Comparison of ENCODE assay signal across 8 cellular contexts in the genomic region with DNA sequence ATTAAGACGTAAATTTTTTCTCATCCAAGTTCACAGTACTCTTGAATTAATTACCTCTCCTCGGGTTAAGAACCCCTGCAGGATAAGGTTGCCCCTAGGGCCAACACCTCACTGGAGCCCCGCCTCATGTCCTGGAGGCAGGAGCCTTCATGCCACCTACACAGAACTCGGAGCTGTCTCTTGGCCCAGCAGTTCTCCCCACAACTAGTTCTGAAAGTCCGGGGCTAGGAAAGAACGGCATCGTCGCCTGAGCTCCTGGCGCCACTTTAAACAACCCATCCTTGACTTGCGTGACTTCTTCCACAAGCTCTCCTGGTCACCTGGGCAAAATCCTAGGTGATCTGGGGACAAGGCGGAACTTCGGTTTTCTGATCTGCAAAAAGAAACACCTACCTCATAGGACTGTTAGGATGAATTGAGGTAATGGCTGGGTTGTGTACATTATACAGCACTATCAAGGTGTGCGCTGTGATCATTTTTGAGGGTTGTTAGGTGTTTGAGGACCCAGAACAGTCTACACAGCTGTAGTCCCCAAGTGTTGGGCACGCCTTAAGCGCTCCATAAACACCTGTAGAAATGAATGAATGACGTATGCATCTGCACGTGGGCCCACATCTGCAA. TPM values are rescaled to one million over a fixed set of nuclear protein-coding genes. Genes with fewer than 3 reads are reported as not detected.
A peak's percentile ranks its signal among the peaks of the same experiment; 100 is the strongest.
DNase-seq lines count a peak whose midpoint lies in the region; ATAC-seq and TF ChIP-seq lines count a peak whose summit lies in the region.

No MANE protein-coding gene starts in this region.

- WGBS in stomach, 5 donors: 59 to 66% (median 62%) methylated on average over 17 of the region's 17 CpGs

- no peak for TF ChIP-seq CTCF in stomach (IDR thresholded peaks at IDR 0.05)

- H3K9me3 Mint-ChIP-seq in T-helper 1 cell treated with Interleukin-12 subunit alpha and Interleukin-12 subunit beta and Interleukin-4 antibody, amounts not matched to agents 30 μg/mL and 1 μg/mL, for 36 hours: no peaks in the 10 kb centered on the region
- H3K9me3 Mint-ChIP-seq in activated T-helper 2 cell treated with anti-CD3 and anti-CD28 coated beads, Interferon-gamma antibody, Interleukin-2, Interleukin-4, amounts not matched to agents 10 μg/mL and 5 μg/mL and 100 μg/mL, durations not matched to agents 14 hours and 24 hours and 36 hours: no peaks in the 10 kb centered on the region
- H3K9me3 Mint-ChIP-seq in immature natural killer cell: no peaks in the 10 kb centered on the region

- peaks cover 37% of the 10 kb centered on the region for H3K4me1 Mint-ChIP-seq in T-helper 1 cell treated with Interleukin-12 subunit alpha and Interleukin-12 subunit beta and Interleukin-4 antibody, amounts not matched to agents 30 μg/mL and 1 μg/mL, for 36 hours (ENCODE audit: low read depth)
- H3K4me1 Mint-ChIP-seq in activated T-helper 2 cell treated with anti-CD3 and anti-CD28 coated beads, Interferon-gamma antibody, Interleukin-2, Interleukin-4, amounts not matched to agents 10 μg/mL and 5 μg/mL and 100 μg/mL, durations not matched to agents 14 hours and 24 hours and 36 hours (ENCODE audit: low read depth): peaks cover 11% of the 10 kb centered on the region
- H3K4me1 Mint-ChIP-seq in immature natural killer cell: peaks cover 10 to 38% of the 10 kb centered on the region in 2 donors

- H3K36me3 Mint-ChIP-seq in T-helper 1 cell treated with Interleukin-12 subunit alpha and Interleukin-12 subunit beta and Interleukin-4 antibody, amounts not matched to agents 30 μg/mL and 1 μg/mL, for 36 hours (ENCODE audit: low read depth): peaks cover 12% of the 10 kb centered on the region
- H3K36me3 Mint-ChIP-seq in activated T-helper 2 cell treated with anti-CD3 and anti-CD28 coated beads, Interferon-gamma antibody, Interleukin-2, Interleukin-4, amounts not matched to agents 10 μg/mL and 5 μg/mL and 100 μg/mL, durations not matched to agents 14 hours and 24 hours and 36 hours (ENCODE audit: low read depth): no peaks in the 10 kb centered on the region
- no peaks in the 10 kb centered on the region for H3K36me3 Mint-ChIP-seq in immature natural killer cell

- no peak overlapping the region for H3K27ac Mint-ChIP-seq in T-helper 1 cell treated with Interleukin-12 subunit alpha and Interleukin-12 subunit beta and Interleukin-4 antibody, amounts not matched to agents 30 μg/mL and 1 μg/mL, for 36 hours
- H3K27ac Mint-ChIP-seq in activated T-helper 2 cell treated with anti-CD3 and anti-CD28 coated beads, Interferon-gamma antibody, Interleukin-2, Interleukin-4, amounts not matched to agents 10 μg/mL and 5 μg/mL and 100 μg/mL, durations not matched to agents 14 hours and 24 hours and 36 hours: no peak overlapping the region
- H3K27ac Mint-ChIP-seq in immature natural killer cell: peak overlapping the region in 5 of 6 donors; percentile 19 to 81 (median 67)

- peak overlapping the region; percentile 55 to 76 (median 66) for H3K4me3 ChIP-seq in stomach

- ATAC-seq in GM18520 (IDR thresholded peaks at IDR 0.05; ENCODE audit: unreplicated experiment) (no peak), HG03175 (IDR thresholded peaks at IDR 0.05; ENCODE audit: unreplicated experiment) (no peak)
- ATAC-seq in activated CD4-positive, CD25-positive, alpha-beta regulatory T cell treated with anti-CD3 and anti-CD28 coated beads, Interleukin-2, amount 50 U/mL, for 24 hours: no peak

- no peak for TF ChIP-seq EP300 in stomach (IDR thresholded peaks at IDR 0.05)

- H3K9me3 ChIP-seq in stomach: no peaks in the 10 kb centered on the region

- intact Hi-C loops in activated T-helper 2 cell treated with anti-CD3 and anti-CD28 coated beads, Interferon-gamma antibody, Interleukin-2, Interleukin-4, amounts not matched to agents 10 μg/mL and 5 μg/mL and 100 μg/mL, durations not matched to agents 14 hours and 24 hours and 36 hours (cut with micrococcal nuclease): loop anchor here (2.0 to 5.0 kb wide), 2 partner anchors 38 to 344 kb away; no protein-coding TSS in a partner anchor
- intact Hi-C loops in stomach (cut with DNase I; ENCODE audit: low total_unique reads): no loop called here

- peaks cover 14 to 42% (median 29%) of the 10 kb centered on the region in 4 donors for H3K4me1 ChIP-seq in stomach

- peak overlapping the region; percentile 83 to 96 (median 94) for H3K27ac ChIP-seq in stomach

- no peaks in the 10 kb centered on the region for H3K36me3 ChIP-seq in stomach

- H3K27me3 Mint-ChIP-seq in T-helper 1 cell treated with Interleukin-12 subunit alpha and Interleukin-12 subunit beta and Interleukin-4 antibody, amounts not matched to agents 30 μg/mL and 1 μg/mL, for 36 hours (ENCODE audit: low read depth): peaks cover 51% of the 10 kb centered on the region
- peaks cover 80% of the 10 kb centered on the region for H3K27me3 Mint-ChIP-seq in activated T-helper 2 cell treated with anti-CD3 and anti-CD28 coated beads, Interferon-gamma antibody, Interleukin-2, Interleukin-4, amounts not matched to agents 10 μg/mL and 5 μg/mL and 100 μg/mL, durations not matched to agents 14 hours and 24 hours and 36 hours (ENCODE audit: low read depth)
- H3K27me3 Mint-ChIP-seq in immature natural killer cell (ENCODE audit: low read depth in 3 of 3): peaks cover 2 to 6% (median 4%) of the 10 kb centered on the region in 3 donors

- peaks cover 0 to 25% (median 8%) of the 10 kb centered on the region in 3 donors for H3K27me3 ChIP-seq in stomach

- TF ChIP-seq POLR2A in stomach (IDR thresholded peaks at IDR 0.05): no peak

- H3K4me3 Mint-ChIP-seq in T-helper 1 cell treated with Interleukin-12 subunit alpha and Interleukin-12 subunit beta and Interleukin-4 antibody, amounts not matched to agents 30 μg/mL and 1 μg/mL, for 36 hours: peak overlapping the region; percentile 71
- peak overlapping the region; percentile 67 for H3K4me3 Mint-ChIP-seq in activated T-helper 2 cell treated with anti-CD3 and anti-CD28 coated beads, Interferon-gamma antibody, Interleukin-2, Interleukin-4, amounts not matched to agents 10 μg/mL and 5 μg/mL and 100 μg/mL, durations not matched to agents 14 hours and 24 hours and 36 hours (ENCODE audit: low read depth)
- peak overlapping the region; percentile 82 to 88 (median 84) for H3K4me3 Mint-ChIP-seq in immature natural killer cell

- DNase-seq in T-helper 1 cell (no peak), immature natural killer cell (no peak), stomach (no peak)
- no peak for DNase-seq in activated T-helper 2 cell treated with anti-CD3 and anti-CD28 coated beads, Interferon-gamma antibody, Interleukin-2, Interleukin-4, amounts not matched to agents 10 μg/mL and 5 μg/mL and 100 μg/mL, durations not matched to agents 14 hours and 24 hours and 36 hours (ENCODE audit: low spot score)

RNA-seq across cellular contexts. Expression of gene ITGA6, which starts 0.6 kb away (rescaled TPM):
- total RNA-seq in activated T-helper 2 cell treated with anti-CD3 and anti-CD28 coated beads, Interferon-gamma antibody, Interleukin-2, Interleukin-4, amounts not matched to agents 10 μg/mL and 5 μg/mL and 100 μg/mL, durations not matched to agents 14 hours and 24 hours and 36 hours: 0.11 and 0.25 TPM in 2 replicates
- polyA plus RNA-seq in immature natural killer cell: 10 to 100 TPM; 26.8 to 39.9 (median 34.0) TPM
- total RNA-seq in stomach: 100 to 1,000 TPM in 3 of 5 donors, 10 to 100 TPM in 2; 20.4 to 391 (median 212) TPM
- 10 to 100 TPM; 10.7 to 19.5 (median 18.4) TPM for polyA plus RNA-seq in stomach

Comparison
In these comparisons a context has a peak if more than half of its experiments do, and no peak if none do; other contexts are left out.
1. H3K27ac Mint-ChIP-seq: peak in immature natural killer cell (5 of 6); none in T-helper 1 cell treated with Interleukin-12 subunit alpha and Interleukin-12 subunit beta and Interleukin-4 antibody, amounts not matched to agents 30 μg/mL and 1 μg/mL, for 36 hours (single experiment) and activated T-helper 2 cell treated with anti-CD3 and anti-CD28 coated beads, Interferon-gamma antibody, Interleukin-2, Interleukin-4, amounts not matched to agents 10 μg/mL and 5 μg/mL and 100 μg/mL, durations not matched to agents 14 hours and 24 hours and 36 hours (single experiment).
2. RNA of gene ITGA6, which starts 0.6 kb away (total RNA-seq): 20.4 to 391 TPM in stomach; 0.11 to 0.25 TPM in activated T-helper 2 cell treated with anti-CD3 and anti-CD28 coated beads, Interferon-gamma antibody, Interleukin-2, Interleukin-4, amounts not matched to agents 10 μg/mL and 5 μg/mL and 100 μg/mL, durations not matched to agents 14 hours and 24 hours and 36 hours; every median in the first group is over 10 times any median in the second.
3. Peak in every context shown above with its lines, with median percentiles within 50 percentile points of each other: H3K4me3 Mint-ChIP-seq.